In the genomic region with DNA sequence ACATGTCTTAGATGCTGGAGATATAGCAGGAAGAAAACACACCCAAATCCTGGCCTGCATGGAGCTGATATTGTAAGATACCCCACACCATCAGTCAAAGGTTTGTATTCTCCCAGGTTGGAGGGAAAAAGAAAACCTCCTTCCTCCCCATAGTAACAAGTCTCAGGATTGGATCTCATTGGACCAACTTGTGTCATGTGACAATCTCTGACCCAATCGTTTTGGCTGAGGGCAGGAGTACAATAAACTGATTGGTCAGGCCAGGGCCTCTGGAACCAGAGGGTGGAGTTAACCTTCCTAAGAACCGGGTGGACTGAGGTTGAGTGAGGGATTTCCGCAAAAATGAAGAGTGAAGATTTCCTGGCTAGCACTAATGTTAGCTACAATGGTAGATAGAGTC, we compare ENCODE assay signal across 28 cellular contexts.
DNase-seq lines count a peak whose midpoint lies in the region; ATAC-seq, FAIRE-seq and TF ChIP-seq lines count a peak whose summit lies in the region.
"Had no signal": no experiment of that assay in that cellular context is flagged by ENCODE, and none has a peak within 500 bp of the region (broad histone marks: within the 10 kb centered on the region; RNA-seq: fewer than 3 reads in every experiment).

No MANE protein-coding gene starts in this region.

- H3K27me3 Mint-ChIP-seq in WTC11 (ENCODE audit: low read depth) = no peaks in the 10 kb centered on the region; the same call in 1 of the 2 replicates

- DNase-seq in HepG2 (ENCODE audit: low spot score) (no peak), right lobe of liver (no peak), NAMALWA (ENCODE audit: low spot score) (peak; percentile 78), WTC11 (ENCODE audit: low spot score) (no peak), HEK293T (ENCODE audit: extremely low spot score) (no peak)
- no peak for DNase-seq in effector CD8-positive, alpha-beta T cell (lab: John Stamatoyannopoulos, UW)
- DNase-seq: activated CD4-positive, alpha-beta T cell treated with anti-CD3 and anti-CD28 coated beads, Interleukin-2, amount 10 ng/mL, durations not matched to agents 7 days and 5 days; activated naive CD4-positive, alpha-beta T cell treated with anti-CD3 and anti-CD28 coated beads for 36 hours; endodermal cell; hippocampal formation; left ventricle myocardium inferior; midbrain; natural killer cell; NCI-H1417 treated with DMSO at 0.1 percent for 48 hours; spleen; stimulated activated CD4-positive, alpha-beta T cell treated with anti-CD3 and anti-CD28 coated beads, Interleukin-2, amount 100 ng/mL, for 48 hours had no signal

- no peaks in the 10 kb centered on the region for H3K79me2 ChIP-seq in HepG2 (ENCODE audit: insufficient read depth, low read length)

- H3K36me3 Mint-ChIP-seq in WTC11 = peaks cover 22% of the 10 kb centered on the region
- H3K36me3 Mint-ChIP-seq: natural killer cell; stimulated activated effector memory CD8-positive, alpha-beta T cell treated with anti-CD3 and anti-CD28 coated beads, Interleukin-12 subunit alpha, Interleukin-12 subunit beta, amount 100 ng/mL, for 72 hours had no signal

- in situ Hi-C loops in HepG2 (cut with HindIII; ENCODE audit: extremely low pct_ligation_motif_present, low pct_unique_long_range_greater_than_20kb) = no loop called here

- POLR2A ChIA-PET in HepG2 (lab: Yijun Ruan, JAX) = no interaction called here
- POLR2A ChIA-PET in WTC11 (lab: Charles Lee) = no interaction called here
- POLR2A ChIA-PET in HEK293T (lab: Yijun Ruan, JAX) = no interaction called here

- TF ChIP-seq EP300 in HepG2 (IDR thresholded peaks at IDR 0.05; ENCODE audit: low read depth in 2 of 2, low read length in 2 of 2) = no peak
- TF ChIP-seq EP300 in HepG2 (CRISPR knock-in tag; IDR thresholded peaks at IDR 0.05; ENCODE audit: borderline replicate concordance) = no peak

- no peaks in the 10 kb centered on the region for H4K20me1 ChIP-seq in HepG2 (ENCODE audit: insufficient read depth, low read length)

- H3K36me3 ChIP-seq in HepG2 (replicated peaks in 1 of 2; ENCODE audit: control insufficient read depth in 1 of 2, insufficient read depth in 2 of 2, low read length in 2 of 2) (no peaks in the 10 kb centered on the region), right lobe of liver (no peaks in the 10 kb centered on the region)
- H3K36me3 ChIP-seq: esophagus muscularis mucosa, left ventricle myocardium inferior, spleen had no signal

- no TSS peak for BruUV-seq in HepG2 (replicated peaks; lab: Mats Ljungman, UMichigan)

- WGBS in HepG2 (ENCODE audit: low lambda C conversion rate) = 41% methylated on average over 3 of the region's 3 CpGs
- WGBS in right lobe of liver (ENCODE audit: insufficient coverage, low coverage, low lambda C conversion rate, missing lambda C conversion rate) = 65% methylated on average over 3 of the region's 3 CpGs

- H3K4me1 ChIP-seq in HepG2 (ENCODE audit: insufficient read depth, low read length) (no peaks in the 10 kb centered on the region), right lobe of liver (no peaks in the 10 kb centered on the region)
- H3K4me1 ChIP-seq: esophagus muscularis mucosa, left ventricle myocardium inferior, spleen had no signal

- H3K4me2 ChIP-seq in HepG2 (ENCODE audit: low read depth, low read length) = no peak overlapping the region

- TF ChIP-seq CTCF in HepG2 (CRISPR knock-in tag; IDR thresholded peaks at IDR 0.05) (no peak), right lobe of liver (IDR thresholded peaks at IDR 0.05) (no peak), WTC11 (IDR thresholded peaks at IDR 0.05) (no peak)

- peaks cover 3 to 40% of the 10 kb centered on the region in 2 experiments; a peak in 3 of 5 replicates for H3K27me3 ChIP-seq in HepG2 (ENCODE audit: control insufficient read depth in 1 of 2, insufficient read depth in 2 of 2, low read length in 2 of 2)
- no peaks in the 10 kb centered on the region for H3K27me3 ChIP-seq in right lobe of liver

- CTCF ChIA-PET in HepG2 (lab: Yijun Ruan, JAX; ENCODE audit: low intra/inter-chr PET ratio, low total read pairs) = no interaction called here
- CTCF ChIA-PET in WTC11 (lab: Charles Lee) = interaction anchor here (1.0 to 1.5 kb wide), 2 partner anchors 47 to 48 kb away, joined by 3 to 4 read pairs; no protein-coding TSS in a partner anchor
- CTCF ChIA-PET in HEK293T (lab: Yijun Ruan, JAX) = no interaction called here

- no peak overlapping the region for H2AFZ ChIP-seq in HepG2 (ENCODE audit: low read length)

- H3K4me3 ChIP-seq in HepG2 (replicated peaks in 1 of 3; ENCODE audit: insufficient read depth in 1 of 3, low read depth in 2 of 3, low read length in 3 of 3) (no peak overlapping the region), right lobe of liver (no peak overlapping the region)
- H3K4me3 ChIP-seq: coronary artery, esophagus muscularis mucosa, left ventricle myocardium inferior, spleen had no signal

- TF ChIP-seq POLR2A in HepG2 (IDR thresholded peaks at IDR 0.05; ENCODE audit: insufficient read depth in 1 of 2, low read depth in 2 of 2, low read length in 2 of 2) = no peak
- TF ChIP-seq POLR2A in right lobe of liver (IDR thresholded peaks at IDR 0.05) = no peak

- peaks cover 8% of the 10 kb centered on the region for H3K9me3 Mint-ChIP-seq in WTC11
- H3K9me3 Mint-ChIP-seq: activated CD4-positive, alpha-beta T cell treated with anti-CD3 and anti-CD28 coated beads, Interleukin-2, amount 10 ng/mL, durations not matched to agents 7 days and 5 days; activated naive CD4-positive, alpha-beta T cell treated with anti-CD3 and anti-CD28 coated beads for 36 hours; natural killer cell; stimulated activated effector memory CD8-positive, alpha-beta T cell treated with anti-CD3 and anti-CD28 coated beads, Interleukin-12 subunit alpha, Interleukin-12 subunit beta, amount 100 ng/mL, for 72 hours; T-helper 2 cell treated with Interferon-gamma antibody and Interleukin-4, amounts not matched to agents 5 μg/mL and 100 μg/mL, for 36 hours had no signal

- no peak overlapping the region for H3K9ac ChIP-seq in HepG2 (ENCODE audit: insufficient read depth, low read depth, low read length)

- intact Hi-C loops in HepG2 (cut with micrococcal nuclease; ENCODE audit: unreplicated experiment) = no loop called here
- intact Hi-C loops in right lobe of liver (cut with DNase I) = no loop called here

- TF ChIP-seq RAD21 in HepG2 (CRISPR knock-in tag; IDR thresholded peaks at IDR 0.05) = no peak

- ATAC-seq in HepG2 = no peak
- no peak for ATAC-seq in right lobe of liver
- peak; percentile 16 for ATAC-seq in WTC11
- ATAC-seq in HG02938 (IDR thresholded peaks at IDR 0.05; ENCODE audit: unreplicated experiment) = no peak
- ATAC-seq in HG03159 (IDR thresholded peaks at IDR 0.05; ENCODE audit: unreplicated experiment) = no peak
- ATAC-seq: natural killer cell; stimulated activated effector memory CD8-positive, alpha-beta T cell treated with anti-CD3 and anti-CD28 coated beads, Interleukin-12 subunit alpha, Interleukin-12 subunit beta, amount 100 ng/mL, for 72 hours had no signal

- H3K4me1 Mint-ChIP-seq in WTC11 = peaks cover 28% of the 10 kb centered on the region

- H3K4me3 Mint-ChIP-seq in WTC11 = no peak overlapping the region
- H3K4me3 Mint-ChIP-seq: activated CD4-positive, alpha-beta T cell treated with anti-CD3 and anti-CD28 coated beads, Interleukin-2, amount 10 ng/mL, durations not matched to agents 7 days and 5 days; activated naive CD4-positive, alpha-beta T cell treated with anti-CD3 and anti-CD28 coated beads for 36 hours; B cell; endodermal cell; natural killer cell; stimulated activated effector memory CD8-positive, alpha-beta T cell treated with anti-CD3 and anti-CD28 coated beads, Interleukin-12 subunit alpha, Interleukin-12 subunit beta, amount 100 ng/mL, for 72 hours; T-helper 2 cell treated with Interferon-gamma antibody and Interleukin-4, amounts not matched to agents 5 μg/mL and 100 μg/mL, for 36 hours had no signal

- H3K27ac Mint-ChIP-seq in WTC11 = peak overlapping the region; percentile 40; the same call in 1 of the 2 replicates
- H3K27ac Mint-ChIP-seq: activated CD4-positive, alpha-beta T cell treated with anti-CD3 and anti-CD28 coated beads, Interleukin-2, amount 10 ng/mL, durations not matched to agents 7 days and 5 days; activated naive CD4-positive, alpha-beta T cell treated with anti-CD3 and anti-CD28 coated beads for 36 hours; B cell; endodermal cell; natural killer cell; stimulated activated effector memory CD8-positive, alpha-beta T cell treated with anti-CD3 and anti-CD28 coated beads, Interleukin-12 subunit alpha, Interleukin-12 subunit beta, amount 100 ng/mL, for 72 hours; T-helper 2 cell treated with Interferon-gamma antibody and Interleukin-4, amounts not matched to agents 5 μg/mL and 100 μg/mL, for 36 hours had no signal

- H3K9me3 ChIP-seq in HepG2 (ENCODE audit: low read length) = no peaks in the 10 kb centered on the region
- H3K9me3 ChIP-seq in right lobe of liver = no peaks in the 10 kb centered on the region
- H3K9me3 ChIP-seq: esophagus muscularis mucosa, left ventricle myocardium inferior, spleen had no signal

- FAIRE-seq in HepG2 (lab: Jason Lieb, UNC) = no peak
- FAIRE-seq: A204.1, frontal cortex, islet of Langerhans, RCC 7860 had no signal

- H3K27ac ChIP-seq in HepG2 (ENCODE audit: extremely low read length, insufficient read depth, low read length) (no peak overlapping the region), right lobe of liver (no peak overlapping the region)
- H3K27ac ChIP-seq: coronary artery, esophagus muscularis mucosa, left ventricle myocardium inferior, spleen, VCaP had no signal

TF ChIP-seq in HepG2, 621 proteins besides CTCF, POLR2A, EP300 and RAD21 (continues in another document):
- no peak for TF ChIP-seq ZKSCAN1 (IDR thresholded peaks at IDR 0.05; ENCODE audit: low read length)
- no peak for TF ChIP-seq ZNF124 (CRISPR knock-in tag; IDR thresholded peaks at IDR 0.05)
- no peak for TF ChIP-seq SMARCC2 (IDR thresholded peaks at IDR 0.05)
- TF ChIP-seq ZNF34 (CRISPR knock-in tag; IDR thresholded peaks at IDR 0.05; ENCODE audit: borderline replicate concordance) = no peak

TF ChIP-seq in WTC11, 78 proteins besides CTCF, POLR2A, EP300 and RAD21 (continues in another document):
- TF ChIP-seq, protein P1, sequence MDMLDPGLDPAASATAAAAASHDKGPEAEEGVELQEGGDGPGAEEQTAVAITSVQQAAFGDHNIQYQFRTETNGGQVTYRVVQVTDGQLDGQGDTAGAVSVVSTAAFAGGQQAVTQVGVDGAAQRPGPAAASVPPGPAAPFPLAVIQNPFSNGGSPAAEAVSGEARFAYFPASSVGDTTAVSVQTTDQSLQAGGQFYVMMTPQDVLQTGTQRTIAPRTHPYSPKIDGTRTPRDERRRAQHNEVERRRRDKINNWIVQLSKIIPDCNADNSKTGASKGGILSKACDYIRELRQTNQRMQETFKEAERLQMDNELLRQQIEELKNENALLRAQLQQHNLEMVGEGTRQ (CRISPR knock-in tag; IDR thresholded peaks at IDR 0.05) = peak; percentile 76

TF ChIP-seq in HEK293T, 16 proteins besides CTCF, POLR2A, EP300 and RAD21 (continues in another document):
- TF ChIP-seq NFRKB (IDR thresholded peaks at IDR 0.05) (no peak), FOXK2 (IDR thresholded peaks at IDR 0.05) (no peak), BHLHE40 (IDR thresholded peaks at IDR 0.05; ENCODE audit: borderline replicate concordance) (no peak), FOXA1 (IDR thresholded peaks at IDR 0.05) (no peak), ARNT (IDR thresholded peaks at IDR 0.05) (no peak), SP1 (IDR thresholded peaks at IDR 0.05) (no peak), TARDBP (IDR thresholded peaks at IDR 0.05) (no peak)
